34 cellular contexts compared by ENCODE assay signal in genomic region chr9:18989097-18989496, GRCh38. TPM values are rescaled to one million over a fixed set of nuclear protein-coding genes. Genes with fewer than 3 reads are reported as not detected.
"Had no signal": no experiment of that assay in that cellular context is flagged by ENCODE, and none has a peak within 500 bp of the region (broad histone marks: within the 10 kb centered on the region; RNA-seq: fewer than 3 reads in every experiment).

No MANE protein-coding gene starts in this region.

- H3K4me3 ChIP-seq: adrenal gland, ascending aorta, body of pancreas, breast epithelium, cardiac muscle cell had no signal

- DNase-seq: activated effector memory CD4-positive, alpha-beta T cell treated with anti-CD3 and anti-CD28 coated beads, Interleukin-2, amount 50 U/mL, for 16 hours; activated effector memory CD4-positive, alpha-beta T cell treated with Interleukin-2 at 50 U/mL for 16 hours; activated gamma-delta T cell; activated gamma-delta T cell treated with Interleukin-2 at 50 U/mL for 16 hours; activated naive CD4-positive, alpha-beta T cell; activated naive CD4-positive, alpha-beta T cell treated with anti-CD3 and anti-CD28 coated beads for 36 hours; activated naive CD4-positive, alpha-beta T cell treated with anti-CD3 and anti-CD28 coated beads, Interleukin-2, amount 10 ng/mL, durations not matched to agents 7 days and 5 days; activated naive CD4-positive, alpha-beta T cell treated with anti-CD3 and anti-CD28 coated beads, Interleukin-2, amount 50 U/mL, for 16 hours; activated naive CD4-positive, alpha-beta T cell treated with Interleukin-2 at 50 U/mL for 16 hours; activated naive CD8-positive, alpha-beta T cell treated with anti-CD3 and anti-CD28 coated beads for 36 hours; activated naive CD8-positive, alpha-beta T cell treated with anti-CD3 and anti-CD28 coated beads, Interleukin-2, amount 10 ng/mL, durations not matched to agents 7 days and 5 days; activated naive CD8-positive, alpha-beta T cell treated with anti-CD3 and anti-CD28 coated beads, Interleukin-2, amount 50 U/mL, for 24 hours; activated T-cell treated with anti-CD3 and anti-CD28 coated beads, Interleukin-2, amount 50 U/mL, for 4 hours; activated T-cell treated with anti-CD3 and anti-CD28 coated beads, Interleukin-2, amount 50 U/mL, for 48 hours; activated T-cell treated with anti-CD3 and anti-CD28 coated beads, Interleukin-2, amount 50 U/mL, for 72 hours; adrenal gland; amniotic stem cell; amygdala; anterior cingulate cortex; aorta; body of pancreas; brain microvascular endothelial cell; caudate nucleus; central memory CD4-positive, alpha-beta T cell; cerebellar nuclear complex had no signal

- H3K27me3 ChIP-seq: adrenal gland, ascending aorta, body of pancreas, brain microvascular endothelial cell, breast epithelium, cardiac muscle cell had no signal

- H3K36me3 ChIP-seq: adrenal gland, ascending aorta, brain microvascular endothelial cell, breast epithelium, cardiac muscle cell had no signal

- H3K27ac ChIP-seq: adrenal gland, ascending aorta, body of pancreas, brain microvascular endothelial cell, breast epithelium, cardiac muscle cell had no signal

- ATAC-seq: activated naive CD4-positive, alpha-beta T cell treated with anti-CD3 and anti-CD28 coated beads, Interleukin-2, amount 50 U/mL, for 72 hours; activated naive CD8-positive, alpha-beta T cell treated with anti-CD3 and anti-CD28 coated beads, Interleukin-2, amount 50 U/mL, for 24 hours; activated T-cell treated with anti-CD3 and anti-CD28 coated beads, Interleukin-2, amount 50 U/mL, for 4 hours; activated T-cell treated with anti-CD3 and anti-CD28 coated beads, Interleukin-2, amount 50 U/mL, for 72 hours; activated T-helper 17 cell treated with anti-CD3 and anti-CD28 coated beads, Interleukin-2, amount 50 U/mL, for 72 hours; body of pancreas had no signal

- H3K4me1 ChIP-seq: adrenal gland, ascending aorta, body of pancreas, breast epithelium had no signal

- H3K9me3 ChIP-seq: adrenal gland, body of pancreas, breast epithelium had no signal

RNA-seq across cellular contexts. Expression of gene SAXO1, which starts 43.9 kb away (rescaled TPM):
- total RNA-seq: activated naive CD4-positive, alpha-beta T cell treated with anti-CD3 and anti-CD28 coated beads for 36 hours; activated naive CD8-positive, alpha-beta T cell treated with anti-CD3 and anti-CD28 coated beads for 36 hours; activated T-cell treated with anti-CD3 and anti-CD28 coated beads, Interleukin-2, amount 50 U/mL, for 4 hours; activated T-cell treated with anti-CD3 and anti-CD28 coated beads, Interleukin-2, amount 50 U/mL, for 72 hours; activated T-helper 1 cell treated with anti-CD3 and anti-CD28 coated beads, Interleukin-12 subunit alpha, Interleukin-12 subunit beta, Interleukin-2, Interleukin-4 antibody, amounts not matched to agents 30 ng/mL and 10 ng/mL and 1 ng/mL, durations not matched to agents 14 hours and 24 hours and 36 hours; activated T-helper 2 cell treated with anti-CD3 and anti-CD28 coated beads, Interferon-gamma antibody, Interleukin-2, Interleukin-4, amounts not matched to agents 10 μg/mL and 5 μg/mL and 100 μg/mL, durations not matched to agents 14 hours and 24 hours and 36 hours; astrocyte; body of pancreas; bronchial epithelial cell had no signal
- polyA plus RNA-seq: aorta had no signal
